In the genomic region with DNA sequence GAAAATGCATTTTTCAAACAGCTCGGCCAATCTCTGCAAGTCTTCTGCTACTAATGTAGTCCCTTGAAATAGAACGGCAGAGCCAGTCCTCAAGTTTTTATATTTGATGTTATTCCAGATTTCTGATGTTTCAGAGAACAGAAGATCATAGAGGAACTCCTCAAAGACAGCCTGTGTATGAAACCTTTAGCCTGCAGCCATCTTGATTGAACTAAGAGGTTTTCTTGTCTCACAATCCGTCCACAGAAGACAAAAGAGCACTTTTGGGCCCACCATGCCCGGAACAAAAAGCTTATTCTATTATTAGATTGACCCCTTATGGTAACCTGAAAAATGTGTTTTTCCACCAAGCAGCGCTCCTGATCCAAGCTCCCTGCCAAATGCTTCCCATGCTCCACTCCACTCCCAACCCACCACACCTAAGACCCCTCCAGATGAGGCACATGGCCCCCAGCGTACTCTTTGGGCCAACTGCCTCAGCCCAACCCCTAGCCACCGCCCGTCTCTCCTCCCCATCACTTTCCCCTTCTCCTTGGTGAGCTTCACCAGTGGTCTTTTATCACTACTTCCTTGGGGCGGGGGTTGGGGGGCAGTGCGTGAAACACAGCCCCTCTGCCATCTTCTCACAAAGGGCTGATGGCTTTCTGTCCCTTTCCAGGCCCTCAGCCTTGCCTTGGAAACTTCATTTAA, we compare ENCODE assay signal across 23 cellular contexts.
A peak's percentile ranks its signal among the peaks of the same experiment; 100 is the strongest.
DNase-seq lines count a peak whose midpoint lies in the region; ATAC-seq and TF ChIP-seq lines count a peak whose summit lies in the region.
"Had no signal": no experiment of that assay in that cellular context is flagged by ENCODE, and none has a peak within 500 bp of the region (broad histone marks: within the 10 kb centered on the region; RNA-seq: fewer than 3 reads in every experiment).

No MANE protein-coding gene starts in this region.

- H3K27me3 Mint-ChIP-seq in brain: no peaks in the 10 kb centered on the region

- H3K4me3 ChIP-seq in psoas muscle (no peak overlapping the region), OCI-LY7 (ENCODE audit: low read depth, low read length, poor library complexity, severe bottlenecking) (no peak overlapping the region)

- POLR2A ChIA-PET in OCI-LY7 (lab: Charles Lee): no interaction called here

- CTCF ChIA-PET in OCI-LY7 (lab: Charles Lee; ENCODE audit: unreplicated experiment): no interaction called here

- peaks cover 24% of the 10 kb centered on the region for H3K36me3 Mint-ChIP-seq in brain
- H3K36me3 Mint-ChIP-seq: CD8-positive, alpha-beta T cell had no signal

- H3K9me3 Mint-ChIP-seq in brain: peaks cover 0 to 5% (median 0%) of the 10 kb centered on the region in 5 experiments
- H3K9me3 Mint-ChIP-seq: CD8-positive, alpha-beta T cell had no signal

- no TSS peak for BruUV-seq in OCI-LY7 (replicated peaks; lab: Mats Ljungman, UMichigan)

- intact Hi-C loops in psoas muscle (cut with DNase I) (loop anchor here in 1 of 2 donors (5.0 kb wide), 1 partner anchor 165 kb away; no protein-coding TSS in a partner anchor), OCI-LY7 (cut with micrococcal nuclease; ENCODE audit: unreplicated experiment) (no loop called here)

- ATAC-seq in psoas muscle (no peak), HG03460 (IDR thresholded peaks at IDR 0.05; ENCODE audit: unreplicated experiment) (no peak)
- ATAC-seq: CD8-positive, alpha-beta T cell; HCT116 had no signal

- H3K4me1 Mint-ChIP-seq in brain: peaks cover 67% of the 10 kb centered on the region

- peak overlapping the region; percentile 57 for H3K27ac ChIP-seq in psoas muscle
- no peak overlapping the region for H3K27ac ChIP-seq in OCI-LY7 (ENCODE audit: low read depth, low read length, poor library complexity, severe bottlenecking)

- TF ChIP-seq CTCF in brain (conservative IDR thresholded peaks at IDR 0.05): no peak
- TF ChIP-seq CTCF in psoas muscle (IDR thresholded peaks at IDR 0.05): no peak
- TF ChIP-seq CTCF in OCI-LY7 (conservative IDR thresholded peaks at IDR 0.05; ENCODE audit: low read length): no peak

- H3K4me3 Mint-ChIP-seq in brain: no peak overlapping the region
- H3K4me3 Mint-ChIP-seq: CD8-positive, alpha-beta T cell had no signal

- H2AFZ ChIP-seq in OCI-LY7 (ENCODE audit: low read length): no peak overlapping the region

- peaks cover 39% of the 10 kb centered on the region for H3K4me1 ChIP-seq in psoas muscle
- no peaks in the 10 kb centered on the region for H3K4me1 ChIP-seq in OCI-LY7 (ENCODE audit: insufficient read depth, low read length, poor library complexity, severe bottlenecking)

- H4K20me1 ChIP-seq in OCI-LY7 (ENCODE audit: insufficient read depth, low read length): no peaks in the 10 kb centered on the region

- H3K27ac Mint-ChIP-seq in brain: peak overlapping the region; percentile 44 to 76 (median 68)
- H3K27ac Mint-ChIP-seq: CD8-positive, alpha-beta T cell had no signal

- H3K4me2 ChIP-seq in OCI-LY7 (ENCODE audit: low read length): no peak overlapping the region

- WGBS in psoas muscle, 3 donors: 94 to 95% (median 94%) methylated on average over 10 of the region's 10 CpGs

- H3K27me3 ChIP-seq in psoas muscle (ENCODE audit: insufficient read depth in 3 of 3, low read length in 2 of 3): no peaks in the 10 kb centered on the region

- no peaks in the 10 kb centered on the region for H3K9me2 ChIP-seq in OCI-LY7 (ENCODE audit: insufficient read depth, low read length)

- no peaks in the 10 kb centered on the region for H3K9me3 ChIP-seq in psoas muscle
- no peaks in the 10 kb centered on the region for H3K9me3 ChIP-seq in OCI-LY7 (ENCODE audit: low read length)

- H3K36me3 ChIP-seq in psoas muscle (ENCODE audit: insufficient read depth in 1 of 2, low read depth in 1 of 2): peaks cover 0 to 13% of the 10 kb centered on the region in 2 donors
- no peaks in the 10 kb centered on the region for H3K36me3 ChIP-seq in OCI-LY7 (ENCODE audit: insufficient read depth, low read length)

- DNase-seq in COLO829 (ENCODE audit: low spot score): peak; percentile 91
- DNase-seq in epidermal melanocyte (ENCODE audit: insufficient read length, low spot score): peak; percentile 94
- DNase-seq in psoas muscle: peak in 1 of 2 donors; percentile 24
- DNase-seq in NCI-H1694 (lab: John Stamatoyannopoulos, UW): no peak
- no peak for DNase-seq in OCI-LY7 (ENCODE audit: low spot score)
- no peak for DNase-seq in activated T-cell treated with anti-CD3 and anti-CD28 coated beads for 4 hours
- DNase-seq: AML-193; Calu3; CD8-positive, alpha-beta T cell; DMS153; GOT3; KG1; NCI-H1092 treated with DMSO at 0.1 percent for 48 hours; NCI-H146; NCI-H2029 treated with DMSO at 0.1 percent for 48 hours; NCI-H2171; NCI-H345; NCI-H524; NCI-H82; SHP77 had no signal

- H3K79me2 ChIP-seq in OCI-LY7 (ENCODE audit: insufficient read depth, low read depth, low read length): no peaks in the 10 kb centered on the region

Comparison
In these comparisons a context has a peak if more than half of its experiments do, and no peak if none do; other contexts are left out.
1. DNase-seq: peak in COLO829 (single experiment) and epidermal melanocyte (single experiment); none in NCI-H1694 (single experiment), OCI-LY7 (single experiment) and activated T-cell treated with anti-CD3 and anti-CD28 coated beads for 4 hours (single experiment).